ENCODE assay signal across 15 cellular contexts in genomic region chr15:56208641-56209155, GRCh38. TPM values are rescaled to one million over a fixed set of nuclear protein-coding genes. Genes with fewer than 3 reads are reported as not detected.
DNase-seq lines count a peak whose midpoint lies in the region; ATAC-seq and TF ChIP-seq lines count a peak whose summit lies in the region.
"Had no signal": no experiment of that assay in that cellular context is flagged by ENCODE, and none has a peak within 500 bp of the region (broad histone marks: within the 10 kb centered on the region; RNA-seq: fewer than 3 reads in every experiment).

No MANE protein-coding gene starts in this region.

- H3K4me3 Mint-ChIP-seq in activated CD4-positive, alpha-beta T cell treated with anti-CD3 and anti-CD28 coated beads, Interleukin-2, amount 10 ng/mL, durations not matched to agents 7 days and 5 days = peak overlapping the region; percentile 23
- peak overlapping the region; percentile 60 for H3K4me3 Mint-ChIP-seq in central memory CD8-positive, alpha-beta T cell

- intact Hi-C loops in spleen (cut with DNase I; ENCODE audit: low total_unique reads) = no loop called here

- H3K79me2 ChIP-seq in Karpas-422 (ENCODE audit: low read length) = peaks cover 100% of the 10 kb centered on the region
- H3K79me2 ChIP-seq in mesendoderm (ENCODE audit: control insufficient read depth, insufficient read depth, low read length) = peaks cover 55% of the 10 kb centered on the region

- no peak overlapping the region for H3K4me2 ChIP-seq in Karpas-422 (ENCODE audit: low read depth, low read length, poor library complexity, severe bottlenecking)
- H3K4me2 ChIP-seq in mesendoderm (ENCODE audit: low read length) = no peak overlapping the region

- POLR2A ChIA-PET in activated CD4-positive, alpha-beta T cell treated with anti-CD3 and anti-CD28 coated beads, Interleukin-2, amount 10 ng/mL, durations not matched to agents 7 days and 5 days (lab: Charles Lee) = no interaction called here

- H3K9me3 ChIP-seq in Karpas-422 (ENCODE audit: low read length) (no peaks in the 10 kb centered on the region), spleen (peaks cover 0 to 37% (median 28%) of the 10 kb centered on the region in 8 donors)

- H2BK120ac ChIP-seq in mesendoderm (ENCODE audit: low read depth, low read length) = no peak overlapping the region

- peak overlapping the region; percentile 79 for H3K27ac Mint-ChIP-seq in activated CD4-positive, alpha-beta T cell treated with anti-CD3 and anti-CD28 coated beads, Interleukin-2, amount 10 ng/mL, durations not matched to agents 7 days and 5 days
- H3K27ac Mint-ChIP-seq in central memory CD8-positive, alpha-beta T cell (ENCODE audit: low read depth) = peak overlapping the region; percentile 81

- H3K18ac ChIP-seq in mesendoderm (ENCODE audit: low read length) = no peak overlapping the region

- H4K20me1 ChIP-seq in Karpas-422 (ENCODE audit: insufficient read depth, low read depth, low read length) = peaks cover 14% of the 10 kb centered on the region; the same call in 1 of the 2 replicates

- peak overlapping the region; percentile 25; the same call in 1 of the 2 replicates for H3K27ac ChIP-seq in Karpas-422 (ENCODE audit: low read length)
- H3K27ac ChIP-seq in spleen = peak overlapping the region in 6 of 8 donors; percentile 30 to 73 (median 48)
- H3K27ac ChIP-seq in mesendoderm (ENCODE audit: low read depth, low read length) = no peak overlapping the region
- H3K27ac ChIP-seq: VCaP had no signal

- CTCF ChIA-PET in activated CD4-positive, alpha-beta T cell treated with anti-CD3 and anti-CD28 coated beads, Interleukin-2, amount 10 ng/mL, durations not matched to agents 7 days and 5 days (lab: Charles Lee) = no interaction called here

- no peak overlapping the region for H4K5ac ChIP-seq in mesendoderm (ENCODE audit: low read length)

- H3K9me3 Mint-ChIP-seq in activated CD4-positive, alpha-beta T cell treated with anti-CD3 and anti-CD28 coated beads, Interleukin-2, amount 10 ng/mL, durations not matched to agents 7 days and 5 days = peaks cover 30% of the 10 kb centered on the region
- no peaks in the 10 kb centered on the region for H3K9me3 Mint-ChIP-seq in central memory CD8-positive, alpha-beta T cell

- no peak overlapping the region for H3K4ac ChIP-seq in mesendoderm (ENCODE audit: low read depth, low read length)

- H3K23ac ChIP-seq in mesendoderm (ENCODE audit: low read length) = no peak overlapping the region

- no peak overlapping the region for H3K9ac ChIP-seq in Karpas-422 (ENCODE audit: low read length)
- H3K9ac ChIP-seq in mesendoderm (ENCODE audit: low read length) = no peak overlapping the region

- H4K8ac ChIP-seq in mesendoderm (ENCODE audit: low read depth, low read length) = no peak overlapping the region

- no peaks in the 10 kb centered on the region for H3K27me3 Mint-ChIP-seq in activated CD4-positive, alpha-beta T cell treated with anti-CD3 and anti-CD28 coated beads, Interleukin-2, amount 10 ng/mL, durations not matched to agents 7 days and 5 days
- H3K27me3 Mint-ChIP-seq in central memory CD8-positive, alpha-beta T cell = no peaks in the 10 kb centered on the region

- no peak for ATAC-seq in central memory CD8-positive, alpha-beta T cell (replicated peaks; ENCODE audit: extremely low read depth, poor library complexity, severe bottlenecking)
- no peak for ATAC-seq in SK-N-SH treated with all-trans-retinoic acid at 6 μM for 48 hours

- no peak overlapping the region for H2BK5ac ChIP-seq in mesendoderm (ENCODE audit: low read length)

- no peak for DNase-seq in activated CD4-positive, alpha-beta T cell treated with anti-CD3 and anti-CD28 coated beads, Interleukin-2, amount 10 ng/mL, durations not matched to agents 7 days and 5 days
- no peak for DNase-seq in activated CD4-positive, alpha-beta T cell treated with anti-CD3 and anti-CD28 coated beads for 4 hours
- DNase-seq in Karpas-422 (no peak), spleen (no peak), DMS114 treated with DMSO at 0.1 percent for 48 hours (lab: John Stamatoyannopoulos, UW; ENCODE audit: unreplicated experiment) (no peak), mesendoderm (no peak)
- DNase-seq in central memory CD8-positive, alpha-beta T cell (ENCODE audit: low spot score in 2 of 2) = no peak
- DNase-seq: DMS 273 treated with DMSO at 0.1 percent for 48 hours; NCI-H1930; NCI-H774; nucleus accumbens; stimulated activated CD4-positive, alpha-beta T cell treated with anti-CD3 and anti-CD28 coated beads, Interleukin-12 subunit alpha, Interleukin-12 subunit beta, amount 100 ng/mL, for 4 hours had no signal

- no peak overlapping the region for H2BK15ac ChIP-seq in mesendoderm (replicated peaks; ENCODE audit: low read depth)

- no peaks in the 10 kb centered on the region for H3K27me3 ChIP-seq in Karpas-422 (ENCODE audit: low read length)
- H3K27me3 ChIP-seq in spleen (replicated peaks in 1 of 7) = no peaks in the 10 kb centered on the region
- no peaks in the 10 kb centered on the region for H3K27me3 ChIP-seq in mesendoderm (ENCODE audit: insufficient read depth, low read length, poor library complexity)

- no peaks in the 10 kb centered on the region for H3K9me2 ChIP-seq in Karpas-422 (replicated peaks; ENCODE audit: insufficient read depth, low read length)

- H3K79me1 ChIP-seq in mesendoderm (ENCODE audit: low read length) = peaks cover 6% of the 10 kb centered on the region

- H3K56ac ChIP-seq in mesendoderm (ENCODE audit: low read length) = no peak overlapping the region

- H3K36me3 ChIP-seq in Karpas-422 (ENCODE audit: insufficient read depth, low read length) (peaks cover 50% of the 10 kb centered on the region), spleen (peaks cover 0 to 12% (median 0%) of the 10 kb centered on the region in 6 donors), mesendoderm (ENCODE audit: control insufficient read depth, insufficient read depth, low read length) (no peaks in the 10 kb centered on the region)

- WGBS in spleen, 5 donors = 33 to 43% (median 38%) methylated on average over 1 of the region's 1 CpG
- WGBS in mesendoderm (ENCODE audit: extremely low coverage, insufficient coverage, low lambda C conversion rate) = no CpG with 5 or more reads among the region's 1 CpG

- TF ChIP-seq POLR2A in spleen (IDR thresholded peaks at IDR 0.05) = no peak

- H3K4me1 ChIP-seq in Karpas-422 (ENCODE audit: low read length) (peaks cover 59% of the 10 kb centered on the region), spleen (peaks cover 15 to 65% (median 56%) of the 10 kb centered on the region in 6 donors), mesendoderm (ENCODE audit: control insufficient read depth, low read depth, low read length) (no peaks in the 10 kb centered on the region)

- no peak for TF ChIP-seq CTCF in spleen (IDR thresholded peaks at IDR 0.05 in 8 of 11, conservative IDR thresholded peaks at IDR 0.05 in 3 of 11)

- peaks cover 46% of the 10 kb centered on the region for H3K36me3 Mint-ChIP-seq in activated CD4-positive, alpha-beta T cell treated with anti-CD3 and anti-CD28 coated beads, Interleukin-2, amount 10 ng/mL, durations not matched to agents 7 days and 5 days (ENCODE audit: low read depth)
- peaks cover 6% of the 10 kb centered on the region for H3K36me3 Mint-ChIP-seq in central memory CD8-positive, alpha-beta T cell (ENCODE audit: insufficient read depth)

- H2AFZ ChIP-seq in Karpas-422 (ENCODE audit: low read length) = no peak overlapping the region

- H3K4me3 ChIP-seq in Karpas-422 (ENCODE audit: low read length) (no peak overlapping the region), spleen (no peak overlapping the region), mesendoderm (ENCODE audit: low read length) (no peak overlapping the region)
- H3K4me3 ChIP-seq: lung had no signal

- no peak overlapping the region for H2AK5ac ChIP-seq in mesendoderm (ENCODE audit: low read length)

- peaks cover 60% of the 10 kb centered on the region for H3K4me1 Mint-ChIP-seq in activated CD4-positive, alpha-beta T cell treated with anti-CD3 and anti-CD28 coated beads, Interleukin-2, amount 10 ng/mL, durations not matched to agents 7 days and 5 days
- H3K4me1 Mint-ChIP-seq in central memory CD8-positive, alpha-beta T cell = peaks cover 83% of the 10 kb centered on the region

TF ChIP-seq in SK-N-SH treated with all-trans-retinoic acid at 6 μM for 48 hours, 23 proteins besides CTCF, POLR2A, EP300 and RAD21 (continues in another document):
- TF ChIP-seq PATZ1 (CRISPR knock-in tag; IDR thresholded peaks at IDR 0.05; ENCODE audit: borderline replicate concordance) = no peak
- no peak for TF ChIP-seq ZFP3 (CRISPR knock-in tag; IDR thresholded peaks at IDR 0.05)
- TF ChIP-seq POU6F1 (CRISPR knock-in tag; IDR thresholded peaks at IDR 0.05; ENCODE audit: borderline replicate concordance, low read depth) = no peak

RNA-seq across cellular contexts. Expression of gene RFX7, which starts 35.0 kb away (rescaled TPM):
- 10 to 100 TPM; 33.8 to 42.5 TPM for total RNA-seq in activated CD4-positive, alpha-beta T cell treated with anti-CD3 and anti-CD28 coated beads, Interleukin-2, amount 10 ng/mL, durations not matched to agents 7 days and 5 days
- total RNA-seq in Karpas-422 (2014; rRNA removed; shearing (Covaris generic); ENCODE audit: low replicate concordance) = 20.7 and 57.3 TPM in 2 replicates
- total RNA-seq in spleen = 10 to 100 TPM; 19.0 to 30.2 (median 24.8) TPM
- 1 to 10 TPM; 2.7 to 3.7 (median 3.5) TPM for polyA plus RNA-seq in spleen
- polyA plus RNA-seq in mesendoderm (2013, experiment 1 of 2) = 18.5 TPM
- 19.7 TPM for polyA plus RNA-seq in mesendoderm (2013, experiment 2 of 2)
